Comparison of ENCODE assay signal across 1 cellular context in the genomic region with DNA sequence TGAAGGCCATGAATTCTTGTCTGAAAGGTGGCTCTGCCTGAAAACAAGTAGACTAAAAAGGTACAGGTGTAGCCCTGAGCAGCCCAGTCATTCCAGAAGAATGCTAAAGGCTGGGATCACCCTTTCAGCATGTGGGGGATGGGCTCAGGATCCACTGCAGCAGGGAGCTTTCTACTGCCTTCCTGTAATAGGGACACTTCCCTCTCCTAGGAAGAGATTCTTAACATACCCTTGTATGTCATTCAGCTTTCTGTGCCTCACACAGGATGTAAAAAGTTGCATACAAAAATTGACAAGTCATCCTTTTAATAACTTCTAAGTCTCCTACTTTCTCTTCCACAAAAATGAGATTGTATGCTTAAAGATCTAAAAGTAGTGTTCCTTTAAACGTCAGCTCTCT.
TF ChIP-seq lines count a peak whose summit lies in the region.

No MANE protein-coding gene starts in this region.

TF ChIP-seq in HepG2, 621 proteins besides CTCF, POLR2A, EP300 and RAD21:
- TF ChIP-seq TBL1XR1 (IDR thresholded peaks at IDR 0.05; ENCODE audit: borderline replicate concordance, low read length, partially characterized antibody) (no peak), NFE2L2 (IDR thresholded peaks at IDR 0.05; ENCODE audit: low read length) (0 out of 2 replicates have a peak, but pooled peaks have one; percentile 13)
